16 cellular contexts compared by ENCODE assay signal in genomic region chr2:14451312-14451711, GRCh38.
DNase-seq lines count a peak whose midpoint lies in the region; ATAC-seq and TF ChIP-seq lines count a peak whose summit lies in the region.
"Had no signal": no experiment of that assay in that cellular context is flagged by ENCODE, and none has a peak within 500 bp of the region (broad histone marks: within the 10 kb centered on the region; RNA-seq: fewer than 3 reads in every experiment).

No MANE protein-coding gene starts in this region.

- no peak for TF ChIP-seq EP300 in gastroesophageal sphincter (IDR thresholded peaks at IDR 0.05)

- POLR2A ChIA-PET in WTC11 (lab: Charles Lee), result no interaction called here
- POLR2A ChIA-PET in CD4-positive, alpha-beta memory T cell (lab: Charles Lee; ENCODE audit: partially characterized antibody), result no interaction called here

- no peak overlapping the region for H2AK5ac ChIP-seq in mesendoderm (ENCODE audit: low read length)

- no peak overlapping the region for H3K4me3 Mint-ChIP-seq in WTC11
- no peak overlapping the region for H3K4me3 Mint-ChIP-seq in activated T-helper 17 cell treated with anti-CD3 and anti-CD28 coated beads, Interleukin-2, amount 50 U/mL, for 72 hours
- H3K4me3 Mint-ChIP-seq in CD4-positive, alpha-beta memory T cell, result no peak overlapping the region
- H3K4me3 Mint-ChIP-seq: dendritic cell treated with granulocyte-macrophage colony-stimulating factor and Interleukin-4, amounts not matched to agents 40 ng/mL and 50 ng/mL, for 4 days had no signal

- no peak overlapping the region for H2BK15ac ChIP-seq in mesendoderm (replicated peaks; ENCODE audit: low read depth)

- H3K9me3 Mint-ChIP-seq in WTC11, result peaks cover 45% of the 10 kb centered on the region
- H3K9me3 Mint-ChIP-seq in activated T-helper 17 cell treated with anti-CD3 and anti-CD28 coated beads, Interleukin-2, amount 50 U/mL, for 72 hours, result peaks cover 4% of the 10 kb centered on the region
- peaks cover 0 to 14% (median 3%) of the 10 kb centered on the region in 8 donors for H3K9me3 Mint-ChIP-seq in CD4-positive, alpha-beta memory T cell

- TF ChIP-seq CTCF in WTC11 (IDR thresholded peaks at IDR 0.05), result no peak
- no peak for TF ChIP-seq CTCF in gastroesophageal sphincter (IDR thresholded peaks at IDR 0.05)

- no peak overlapping the region for H3K23ac ChIP-seq in mesendoderm (ENCODE audit: low read length)

- H3K4me1 ChIP-seq in mesendoderm (ENCODE audit: control insufficient read depth, low read depth, low read length) (no peaks in the 10 kb centered on the region), gastroesophageal sphincter (no peaks in the 10 kb centered on the region)
- no peaks in the 10 kb centered on the region for H3K4me1 ChIP-seq in CD4-positive, alpha-beta memory T cell (ENCODE audit: insufficient read depth, low read length)
- H3K4me1 ChIP-seq: psoas muscle had no signal

- no CpG with 5 or more reads among the region's 2 CpGs for WGBS in mesendoderm (ENCODE audit: extremely low coverage, insufficient coverage, low lambda C conversion rate)
- WGBS in gastroesophageal sphincter (ENCODE audit: low coverage in 1 of 2), 2 donors, result 69 to 96% methylated on average over 2 of the region's 2 CpGs

- no peaks in the 10 kb centered on the region for H3K79me1 ChIP-seq in mesendoderm (ENCODE audit: low read length)

- H3K4me3 ChIP-seq in mesendoderm (ENCODE audit: low read length), result no peak overlapping the region
- no peak overlapping the region for H3K4me3 ChIP-seq in gastroesophageal sphincter
- no peak overlapping the region for H3K4me3 ChIP-seq in CD4-positive, alpha-beta memory T cell (ENCODE audit: low read length in 2 of 2)
- H3K4me3 ChIP-seq: psoas muscle had no signal

- H3K27me3 ChIP-seq in mesendoderm (ENCODE audit: insufficient read depth, low read length, poor library complexity), result no peaks in the 10 kb centered on the region
- no peaks in the 10 kb centered on the region for H3K27me3 ChIP-seq in gastroesophageal sphincter
- no peaks in the 10 kb centered on the region for H3K27me3 ChIP-seq in CD4-positive, alpha-beta memory T cell (ENCODE audit: insufficient read depth, low read length)

- ATAC-seq in WTC11 (peak; percentile 69), gastroesophageal sphincter (no peak)
- ATAC-seq in activated T-helper 17 cell treated with anti-CD3 and anti-CD28 coated beads, Interleukin-2, amount 50 U/mL, for 72 hours (replicated peaks), result no peak
- ATAC-seq: HepG2, psoas muscle had no signal

- no peak overlapping the region for H3K18ac ChIP-seq in mesendoderm (ENCODE audit: low read length)

- DNase-seq in DMS53 (lab: John Stamatoyannopoulos, UW) (peak; percentile 46), DMS53 treated with DMSO at 0.1 percent for 48 hours (lab: John Stamatoyannopoulos, UW; ENCODE audit: unreplicated experiment) (no peak), NAMALWA (ENCODE audit: low spot score) (peak; percentile 13), WTC11 (ENCODE audit: low spot score) (no peak), mesendoderm (peak; percentile 25)
- no peak for DNase-seq in CD4-positive, alpha-beta memory T cell
- DNase-seq: activated T-cell treated with anti-CD3 and anti-CD28 coated beads, Interleukin-2, amount 50 U/mL, for 1 hour; amygdala; COR-L47; NCI-H1436 treated with DMSO at 0.1 percent for 48 hours; NCI-H526 treated with DMSO at 0.1 percent for 48 hours; psoas muscle had no signal

- H3K36me3 Mint-ChIP-seq in WTC11, result peaks cover 12% of the 10 kb centered on the region
- no peaks in the 10 kb centered on the region for H3K36me3 Mint-ChIP-seq in activated T-helper 17 cell treated with anti-CD3 and anti-CD28 coated beads, Interleukin-2, amount 50 U/mL, for 72 hours (ENCODE audit: low read depth)
- no peaks in the 10 kb centered on the region for H3K36me3 Mint-ChIP-seq in CD4-positive, alpha-beta memory T cell

- no peaks in the 10 kb centered on the region for H3K4me1 Mint-ChIP-seq in WTC11
- H3K4me1 Mint-ChIP-seq in activated T-helper 17 cell treated with anti-CD3 and anti-CD28 coated beads, Interleukin-2, amount 50 U/mL, for 72 hours, result no peaks in the 10 kb centered on the region
- H3K4me1 Mint-ChIP-seq in CD4-positive, alpha-beta memory T cell, result no peaks in the 10 kb centered on the region

- H3K4ac ChIP-seq in mesendoderm (ENCODE audit: low read depth, low read length), result no peak overlapping the region

- peaks cover 0 to under 1% (median 0%) of the 10 kb centered on the region in 3 donors for H3K9me3 ChIP-seq in gastroesophageal sphincter
- no peaks in the 10 kb centered on the region for H3K9me3 ChIP-seq in CD4-positive, alpha-beta memory T cell (ENCODE audit: control insufficient read depth in 1 of 2, low read length in 2 of 2)
- H3K9me3 ChIP-seq: psoas muscle had no signal

- H3K9ac ChIP-seq in mesendoderm (ENCODE audit: low read length), result no peak overlapping the region

- intact Hi-C loops in CD4-positive, alpha-beta memory T cell (cut with micrococcal nuclease), result no loop called here

- no peak overlapping the region for H3K56ac ChIP-seq in mesendoderm (ENCODE audit: low read length)

- H3K36me3 ChIP-seq in mesendoderm (ENCODE audit: control insufficient read depth, insufficient read depth, low read length) (no peaks in the 10 kb centered on the region), gastroesophageal sphincter (no peaks in the 10 kb centered on the region)
- H3K36me3 ChIP-seq in CD4-positive, alpha-beta memory T cell (ENCODE audit: insufficient read depth, low read length), result no peaks in the 10 kb centered on the region

- H4K5ac ChIP-seq in mesendoderm (ENCODE audit: low read length), result no peak overlapping the region

- peaks cover 3% of the 10 kb centered on the region; the same call in 1 of the 2 replicates for H3K27me3 Mint-ChIP-seq in WTC11 (ENCODE audit: low read depth)
- H3K27me3 Mint-ChIP-seq in activated T-helper 17 cell treated with anti-CD3 and anti-CD28 coated beads, Interleukin-2, amount 50 U/mL, for 72 hours, result no peaks in the 10 kb centered on the region
- H3K27me3 Mint-ChIP-seq in CD4-positive, alpha-beta memory T cell, result no peaks in the 10 kb centered on the region
- H3K27me3 Mint-ChIP-seq: dendritic cell treated with granulocyte-macrophage colony-stimulating factor and Interleukin-4, amounts not matched to agents 40 ng/mL and 50 ng/mL, for 4 days had no signal

- H2BK120ac ChIP-seq in mesendoderm (ENCODE audit: low read depth, low read length), result no peak overlapping the region

- CTCF ChIA-PET in WTC11 (lab: Charles Lee), result interaction anchor here (0.5 kb wide), 1 partner anchor 183 kb away, joined by 3 read pairs; no protein-coding TSS in a partner anchor
- CTCF ChIA-PET in CD4-positive, alpha-beta memory T cell (lab: Charles Lee; ENCODE audit: partially characterized antibody), result no interaction called here

- no peaks in the 10 kb centered on the region for H3K79me2 ChIP-seq in mesendoderm (ENCODE audit: control insufficient read depth, insufficient read depth, low read length)

- no peak overlapping the region for H2BK5ac ChIP-seq in mesendoderm (ENCODE audit: low read length)

- H3K27ac ChIP-seq in mesendoderm (ENCODE audit: low read depth, low read length) (no peak overlapping the region), gastroesophageal sphincter (no peak overlapping the region)
- H3K27ac ChIP-seq in CD4-positive, alpha-beta memory T cell (ENCODE audit: low read depth, low read length), result no peak overlapping the region
- H3K27ac ChIP-seq: psoas muscle had no signal

- no peak overlapping the region for H3K4me2 ChIP-seq in mesendoderm (ENCODE audit: low read length)

- no peak for TF ChIP-seq POLR2A in gastroesophageal sphincter (IDR thresholded peaks at IDR 0.05)

- H4K8ac ChIP-seq in mesendoderm (ENCODE audit: low read depth, low read length), result no peak overlapping the region

- no peak overlapping the region for H3K27ac Mint-ChIP-seq in WTC11
- H3K27ac Mint-ChIP-seq in activated T-helper 17 cell treated with anti-CD3 and anti-CD28 coated beads, Interleukin-2, amount 50 U/mL, for 72 hours, result no peak overlapping the region
- no peak overlapping the region for H3K27ac Mint-ChIP-seq in CD4-positive, alpha-beta memory T cell
- H3K27ac Mint-ChIP-seq: dendritic cell treated with granulocyte-macrophage colony-stimulating factor and Interleukin-4, amounts not matched to agents 40 ng/mL and 50 ng/mL, for 4 days had no signal

TF ChIP-seq in WTC11, 78 proteins besides CTCF, POLR2A, EP300 and RAD21:
- TF ChIP-seq CBFB (CRISPR knock-in tag; IDR thresholded peaks at IDR 0.05; ENCODE audit: low read depth), result no peak
- no peak for TF ChIP-seq JUN (CRISPR knock-in tag; IDR thresholded peaks at IDR 0.05)
- no peak for TF ChIP-seq ZNF671 (CRISPR knock-in tag; IDR thresholded peaks at IDR 0.05)
- no peak for TF ChIP-seq IRF2 (CRISPR knock-in tag; IDR thresholded peaks at IDR 0.05; ENCODE audit: borderline replicate concordance, low read depth)
- no peak for TF ChIP-seq OVOL2 (CRISPR knock-in tag; IDR thresholded peaks at IDR 0.05; ENCODE audit: borderline replicate concordance)
- no peak for TF ChIP-seq ZNF219 (CRISPR knock-in tag; IDR thresholded peaks at IDR 0.05; ENCODE audit: borderline replicate concordance)
- no peak for TF ChIP-seq ZBTB21 (CRISPR knock-in tag; IDR thresholded peaks at IDR 0.05; ENCODE audit: borderline replicate concordance)
- no peak for TF ChIP-seq ZNF232 (CRISPR knock-in tag; IDR thresholded peaks at IDR 0.05)
- no peak for TF ChIP-seq MLX (CRISPR knock-in tag; IDR thresholded peaks at IDR 0.05)
- no peak for TF ChIP-seq NR2C2 (CRISPR knock-in tag; IDR thresholded peaks at IDR 0.05)
- TF ChIP-seq NR3C1 (CRISPR knock-in tag; conservative IDR thresholded peaks at IDR 0.05; ENCODE audit: low read depth), result no peak
- no peak for TF ChIP-seq SMAD3 (CRISPR knock-in tag; IDR thresholded peaks at IDR 0.05; ENCODE audit: borderline replicate concordance)
- no peak for TF ChIP-seq PRRX2 (CRISPR knock-in tag; IDR thresholded peaks at IDR 0.05)
- no peak for TF ChIP-seq ETV6 (CRISPR knock-in tag; IDR thresholded peaks at IDR 0.05)
- TF ChIP-seq TCF7 (CRISPR knock-in tag; IDR thresholded peaks at IDR 0.05; ENCODE audit: low read depth), result no peak
TF ChIP-seq in WTC11: peak in this region for 0.

Comparison
In these comparisons a context has a peak if more than half of its experiments do, and no peak if none do; other contexts are left out.
1. DNase-seq: peak in DMS53 (single experiment), NAMALWA (single experiment) and mesendoderm (single experiment); none in DMS53 treated with DMSO at 0.1 percent for 48 hours (single experiment), WTC11 (single experiment) and CD4-positive, alpha-beta memory T cell (0 of 5).